21 cellular contexts compared by ENCODE assay signal in genomic region chr1:75812065-75812464, GRCh38. TPM values are rescaled to one million over a fixed set of nuclear protein-coding genes. Genes with fewer than 3 reads are reported as not detected.
DNase-seq lines count a peak whose midpoint lies in the region; ATAC-seq, FAIRE-seq and TF ChIP-seq lines count a peak whose summit lies in the region.
"Had no signal": no experiment of that assay in that cellular context is flagged by ENCODE, and none has a peak within 500 bp of the region (broad histone marks: within the 10 kb centered on the region; RNA-seq: fewer than 3 reads in every experiment).

No MANE protein-coding gene starts in this region.

- H3K9ac ChIP-seq in HepG2 (ENCODE audit: insufficient read depth, low read depth, low read length) = no peak overlapping the region
- H3K9ac ChIP-seq in endothelial cell of umbilical vein (replicated peaks; ENCODE audit: extremely low read depth, insufficient read depth, low read length) = no peak overlapping the region
- H3K9ac ChIP-seq: GM23248 had no signal

- H3K27me3 Mint-ChIP-seq in activated naive CD8-positive, alpha-beta T cell treated with anti-CD3 and anti-CD28 coated beads for 36 hours = no peaks in the 10 kb centered on the region
- H3K27me3 Mint-ChIP-seq: CD4-positive, alpha-beta memory T cell; IgD-negative memory B cell had no signal

- FAIRE-seq in HepG2 (lab: Jason Lieb, UNC) = no peak
- FAIRE-seq in endothelial cell of umbilical vein (lab: Jason Lieb, UNC) = no peak
- FAIRE-seq: GM12892, GM18507 had no signal

- H3K9me3 Mint-ChIP-seq in activated naive CD8-positive, alpha-beta T cell treated with anti-CD3 and anti-CD28 coated beads for 36 hours = no peaks in the 10 kb centered on the region
- H3K9me3 Mint-ChIP-seq: CD14-positive monocyte; CD4-positive, alpha-beta memory T cell; IgD-negative memory B cell had no signal

- H3K4me3 Mint-ChIP-seq in activated naive CD8-positive, alpha-beta T cell treated with anti-CD3 and anti-CD28 coated beads for 36 hours = no peak overlapping the region
- H3K4me3 Mint-ChIP-seq: CD14-positive monocyte; CD4-positive, alpha-beta memory T cell had no signal

- H4K20me1 ChIP-seq in HepG2 (ENCODE audit: insufficient read depth, low read length) (no peaks in the 10 kb centered on the region), endothelial cell of umbilical vein (replicated peaks; ENCODE audit: control insufficient read depth, extremely low read depth, insufficient read depth, low read length) (no peaks in the 10 kb centered on the region)

- H3K79me2 ChIP-seq in HepG2 (ENCODE audit: insufficient read depth, low read length) = no peaks in the 10 kb centered on the region
- H3K79me2 ChIP-seq in endothelial cell of umbilical vein (ENCODE audit: control insufficient read depth, insufficient read depth, low read length) = no peaks in the 10 kb centered on the region

- H3K36me3 ChIP-seq in HepG2 (replicated peaks in 1 of 2; ENCODE audit: control insufficient read depth in 1 of 2, insufficient read depth in 2 of 2, low read length in 2 of 2) (no peaks in the 10 kb centered on the region), right lobe of liver (no peaks in the 10 kb centered on the region), endothelial cell of umbilical vein (ENCODE audit: control insufficient read depth in 2 of 2, extremely low read depth in 1 of 2, insufficient read depth in 2 of 2, low read length in 2 of 2) (no peaks in the 10 kb centered on the region)
- H3K36me3 ChIP-seq: HAP-1 had no signal

- H2AFZ ChIP-seq in HepG2 (ENCODE audit: low read length) (no peak overlapping the region), endothelial cell of umbilical vein (ENCODE audit: low read depth, low read length) (no peak overlapping the region)
- H2AFZ ChIP-seq: GM23248 had no signal

- CTCF ChIA-PET in HepG2 (lab: Yijun Ruan, JAX; ENCODE audit: low intra/inter-chr PET ratio, low total read pairs) = no interaction called here
- CTCF ChIA-PET in endothelial cell of umbilical vein (lab: Charles Lee) = no interaction called here

- H3K27ac Mint-ChIP-seq in activated naive CD8-positive, alpha-beta T cell treated with anti-CD3 and anti-CD28 coated beads for 36 hours = no peak overlapping the region
- H3K27ac Mint-ChIP-seq: CD14-positive monocyte; CD4-positive, alpha-beta memory T cell; IgD-negative memory B cell had no signal

- H3K4me1 Mint-ChIP-seq in activated naive CD8-positive, alpha-beta T cell treated with anti-CD3 and anti-CD28 coated beads for 36 hours = no peaks in the 10 kb centered on the region
- H3K4me1 Mint-ChIP-seq: CD14-positive monocyte; CD4-positive, alpha-beta memory T cell; IgD-negative memory B cell had no signal

- no peak for TF ChIP-seq RAD21 in HepG2 (CRISPR knock-in tag; IDR thresholded peaks at IDR 0.05)

- TF ChIP-seq CTCF in HepG2 (CRISPR knock-in tag; IDR thresholded peaks at IDR 0.05) = no peak
- no peak for TF ChIP-seq CTCF in right lobe of liver (IDR thresholded peaks at IDR 0.05)
- TF ChIP-seq CTCF in LNCaP clone FGC (IDR thresholded peaks at IDR 0.05; ENCODE audit: control insufficient read depth, extremely low read depth, insufficient read depth) = no peak
- no peak for TF ChIP-seq CTCF in endothelial cell of umbilical vein (IDR thresholded peaks at IDR 0.05; ENCODE audit: extremely low read depth in 1 of 2, insufficient read depth in 1 of 2, low read depth in 1 of 2, low read length in 2 of 2)

- in situ Hi-C loops in HepG2 (cut with HindIII; ENCODE audit: extremely low pct_ligation_motif_present, low pct_unique_long_range_greater_than_20kb) = no loop called here

- intact Hi-C loops in HepG2 (cut with micrococcal nuclease; ENCODE audit: unreplicated experiment) = no loop called here
- intact Hi-C loops in right lobe of liver (cut with DNase I) = no loop called here
- intact Hi-C loops in endothelial cell of umbilical vein (cut with micrococcal nuclease) = no loop called here

- H3K4me1 ChIP-seq in HepG2 (ENCODE audit: insufficient read depth, low read length) = peaks cover 9% of the 10 kb centered on the region; the same call in 1 of the 2 replicates
- no peaks in the 10 kb centered on the region for H3K4me1 ChIP-seq in right lobe of liver
- peaks cover 9% of the 10 kb centered on the region for H3K4me1 ChIP-seq in endothelial cell of umbilical vein (ENCODE audit: control insufficient read depth, extremely low read depth, insufficient read depth, low read length)
- H3K4me1 ChIP-seq: HAP-1 had no signal

- DNase-seq in HepG2 (ENCODE audit: low spot score) = no peak
- DNase-seq in right lobe of liver = no peak
- peak; percentile 19 for DNase-seq in LNCaP clone FGC (ENCODE audit: low read depth)
- DNase-seq in endothelial cell of umbilical vein (ENCODE audit: low read depth, low spot score) = no peak
- DNase-seq in NCI-H1436 treated with DMSO at 0.1 percent for 48 hours (lab: John Stamatoyannopoulos, UW) = no peak
- no peak for DNase-seq in activated naive CD8-positive, alpha-beta T cell treated with anti-CD3 and anti-CD28 coated beads for 36 hours
- no peak for DNase-seq in epidermal melanocyte (ENCODE audit: insufficient read length, low spot score)
- DNase-seq: AML-193; CD4-positive, alpha-beta memory T cell; DMS153; DMS79; GDM1 had no signal

- H3K27ac ChIP-seq in HepG2 (ENCODE audit: extremely low read length, insufficient read depth, low read length) (no peak overlapping the region), right lobe of liver (no peak overlapping the region), endothelial cell of umbilical vein (ENCODE audit: insufficient read depth, low read depth, low read length) (no peak overlapping the region)
- H3K27ac ChIP-seq: GM23248, HL-60 had no signal

- BruUV-seq in HepG2 (replicated peaks; lab: Mats Ljungman, UMichigan) = no TSS peak
- BruUV-seq in endothelial cell of umbilical vein (replicated peaks; lab: Mats Ljungman, UMichigan) = no TSS peak

- no peaks in the 10 kb centered on the region for H3K27me3 ChIP-seq in HepG2 (ENCODE audit: control insufficient read depth in 1 of 2, insufficient read depth in 2 of 2, low read length in 2 of 2)
- H3K27me3 ChIP-seq in right lobe of liver = no peaks in the 10 kb centered on the region
- no peaks in the 10 kb centered on the region for H3K27me3 ChIP-seq in endothelial cell of umbilical vein (ENCODE audit: control insufficient read depth in 2 of 2, insufficient read depth in 2 of 2, low read length in 2 of 2)

- peak; percentile 74 for ATAC-seq in HepG2
- ATAC-seq in right lobe of liver = no peak

- H3K4me3 ChIP-seq in HepG2 (replicated peaks in 1 of 3; ENCODE audit: insufficient read depth in 1 of 3, low read depth in 2 of 3, low read length in 3 of 3) (no peak overlapping the region), right lobe of liver (no peak overlapping the region), LNCaP clone FGC (ENCODE audit: low read depth, low read length) (no peak overlapping the region), endothelial cell of umbilical vein (replicated peaks in 1 of 3; ENCODE audit: insufficient read depth in 1 of 3, low read depth in 1 of 3, low read length in 3 of 3) (no peak overlapping the region)
- H3K4me3 ChIP-seq: GM23248, HAP-1 had no signal

- H3K4me2 ChIP-seq in HepG2 (ENCODE audit: low read depth, low read length) (no peak overlapping the region), endothelial cell of umbilical vein (ENCODE audit: insufficient read depth, low read length) (peak overlapping the region; percentile 9)

- H3K36me3 Mint-ChIP-seq in activated naive CD8-positive, alpha-beta T cell treated with anti-CD3 and anti-CD28 coated beads for 36 hours = no peaks in the 10 kb centered on the region
- H3K36me3 Mint-ChIP-seq: CD4-positive, alpha-beta memory T cell had no signal

- TF ChIP-seq POLR2A in HepG2 (IDR thresholded peaks at IDR 0.05; ENCODE audit: insufficient read depth in 1 of 2, low read depth in 2 of 2, low read length in 2 of 2) = no peak
- TF ChIP-seq POLR2A in right lobe of liver (IDR thresholded peaks at IDR 0.05) = no peak
- no peak for TF ChIP-seq POLR2A in endothelial cell of umbilical vein (IDR thresholded peaks at IDR 0.05; ENCODE audit: low read depth, low read length)

- H3K9me3 ChIP-seq in HepG2 (ENCODE audit: low read length) (no peaks in the 10 kb centered on the region), right lobe of liver (no peaks in the 10 kb centered on the region), endothelial cell of umbilical vein (replicated peaks; ENCODE audit: control insufficient read depth, insufficient read depth, low read length) (no peaks in the 10 kb centered on the region)
- H3K9me3 ChIP-seq: HAP-1 had no signal

- 36% methylated on average over 3 of the region's 3 CpGs for WGBS in HepG2 (ENCODE audit: low lambda C conversion rate)
- 42% methylated on average over 1 of the region's 3 CpGs for WGBS in right lobe of liver (ENCODE audit: insufficient coverage, low coverage, low lambda C conversion rate, missing lambda C conversion rate)

- dilution Hi-C loops in endothelial cell of umbilical vein (cut with MboI; ENCODE audit: extremely low pct_ligation_motif_present, low sequenced_read_pairs) = no loop called here

- no peaks in the 10 kb centered on the region for H3K9me1 ChIP-seq in endothelial cell of umbilical vein (replicated peaks; ENCODE audit: control insufficient read depth, extremely low read depth, insufficient read depth, low read length)

- POLR2A ChIA-PET in HepG2 (lab: Yijun Ruan, JAX) = interaction anchor here (1.0 kb wide), 1 partner anchor 26 kb away, joined by 3 read pairs; the partner anchor contains the start of gene RABGGTB
- POLR2A ChIA-PET in endothelial cell of umbilical vein (lab: Charles Lee) = no interaction called here

- TF ChIP-seq EP300 in HepG2 (IDR thresholded peaks at IDR 0.05; ENCODE audit: low read depth in 2 of 2, low read length in 2 of 2) (no peak), HepG2 (CRISPR knock-in tag; IDR thresholded peaks at IDR 0.05; ENCODE audit: borderline replicate concordance) (no peak)

RNA-seq across cellular contexts. Expression of gene MSH4, which starts 15.4 kb away (rescaled TPM):
- total RNA-seq in HepG2 (2016; rRNA removed; fragmentation: Illumina TruSeq; extraction: Trizol) (0.09 TPM in 1 of 2 replicates, not detected in the other), right lobe of liver (under 1 TPM in 4 of 6 experiments, not detected in 2; 0.05 to 0.09 (median 0.08) TPM), endothelial cell of umbilical vein (0.09 and 0.29 TPM in 2 replicates)
- total RNA-seq in HepG2 (2016; cell fraction: cytosol; rRNA removed; fragmentation: Illumina TruSeq; extraction: Trizol; ENCODE audit: low read depth) = 0.10 TPM in 1 of 2 replicates, not detected in the other
- 0.13 TPM in 1 of 2 replicates, not detected in the other for total RNA-seq in HepG2 (2016; cell fraction: insoluble cytoplasmic fraction; rRNA removed; fragmentation: Illumina TruSeq; extraction: Trizol)
- 0.07 TPM in 1 of 2 replicates, not detected in the other for total RNA-seq in HepG2 (2016; cell fraction: membrane; rRNA removed; fragmentation: Illumina TruSeq; extraction: Trizol)
- 0.31 TPM in 2 replicates for total RNA-seq in HepG2 (2016; cell fraction: nucleus; rRNA removed; fragmentation: Illumina TruSeq; extraction: Trizol)
- polyA plus RNA-seq in HepG2 (2011; rRNA removed) (0.01 TPM in 2 replicates), endothelial cell of umbilical vein (0.01 TPM in 1 of 2 replicates, not detected in the other)
- polyA plus RNA-seq in HepG2 (2011; cell fraction: cytosol; rRNA removed) = not detected in 2 replicates
- polyA plus RNA-seq in HepG2 (2011; cell fraction: nucleus; rRNA removed) = 0.16 and 0.18 TPM in 2 replicates
- polyA plus RNA-seq in HepG2 (2012) = 0.05 TPM in 1 of 2 replicates, not detected in the other
- not detected in 2 replicates for polyA plus RNA-seq in HepG2 (2016; cell fraction: cytosol; fragmentation: Illumina TruSeq; extraction: Trizol; ENCODE audit: low read depth)
- polyA plus RNA-seq in HepG2 (2016; cell fraction: insoluble cytoplasmic fraction; fragmentation: Illumina TruSeq; extraction: Trizol; ENCODE audit: low read depth) = not detected in 2 replicates
- polyA plus RNA-seq in HepG2 (2016; cell fraction: membrane; fragmentation: Illumina TruSeq; extraction: Trizol; ENCODE audit: low read depth) = not detected in 2 replicates
- 0.14 TPM in 1 of 2 replicates, not detected in the other for polyA plus RNA-seq in HepG2 (2016; cell fraction: nucleus; fragmentation: Illumina TruSeq; extraction: Trizol; ENCODE audit: insufficient read depth, low read depth)
- 0.23 and 0.38 TPM in 2 replicates for polyA minus RNA-seq in HepG2 (2011; rRNA and poly(A)+ RNA removed; ENCODE audit: low replicate concordance)
- polyA minus RNA-seq in HepG2 (2011; cell fraction: cytosol; rRNA and poly(A)+ RNA removed) = not detected in 2 replicates
- polyA minus RNA-seq in HepG2 (2011; cell fraction: nucleus; rRNA and poly(A)+ RNA removed) = 0.75 and 0.77 TPM in 2 replicates
- 0.03 TPM in 1 of 2 replicates, not detected in the other for polyA plus RNA-seq in endothelial cell of umbilical vein (2011; cell fraction: cytosol; rRNA removed)
- polyA plus RNA-seq in endothelial cell of umbilical vein (2011; cell fraction: nucleus; rRNA removed) = 0.20 and 0.27 TPM in 2 replicates
- polyA plus RNA-seq in endothelial cell of umbilical vein (2012) = not detected in 2 replicates
- polyA minus RNA-seq in endothelial cell of umbilical vein = 0.07 TPM in 1 of 2 replicates, not detected in the other
- polyA minus RNA-seq in endothelial cell of umbilical vein (2011; cell fraction: cytosol; rRNA and poly(A)+ RNA removed) = not detected
- 0.53 and 0.58 TPM in 2 replicates for polyA minus RNA-seq in endothelial cell of umbilical vein (2011; cell fraction: nucleus; rRNA and poly(A)+ RNA removed)
- total RNA-seq in activated naive CD8-positive, alpha-beta T cell treated with anti-CD3 and anti-CD28 coated beads for 36 hours = under 1 TPM; 0.22 to 0.35 TPM
- total RNA-seq: GM23248, H4, HT1080 had no signal
- polyA plus RNA-seq: CD14-positive monocyte; CD4-positive, alpha-beta memory T cell had no signal

RNA-seq across cellular contexts. Expression of gene RABGGTB, which starts 26.0 kb away (rescaled TPM):
- total RNA-seq in HepG2 (2016; rRNA removed; fragmentation: Illumina TruSeq; extraction: Trizol) (269 and 290 TPM in 2 replicates), right lobe of liver (10 to 100 TPM; 34.1 to 47.8 (median 41.4) TPM), endothelial cell of umbilical vein (103 and 114 TPM in 2 replicates)
- 150 and 165 TPM in 2 replicates for total RNA-seq in HepG2 (2016; cell fraction: cytosol; rRNA removed; fragmentation: Illumina TruSeq; extraction: Trizol; ENCODE audit: low read depth)
- total RNA-seq in HepG2 (2016; cell fraction: insoluble cytoplasmic fraction; rRNA removed; fragmentation: Illumina TruSeq; extraction: Trizol) = 267 and 299 TPM in 2 replicates
- 228 and 296 TPM in 2 replicates for total RNA-seq in HepG2 (2016; cell fraction: membrane; rRNA removed; fragmentation: Illumina TruSeq; extraction: Trizol)
- total RNA-seq in HepG2 (2016; cell fraction: nucleus; rRNA removed; fragmentation: Illumina TruSeq; extraction: Trizol) = 387 and 419 TPM in 2 replicates
- polyA plus RNA-seq in HepG2 (2011; rRNA removed) (143 and 185 TPM in 2 replicates), endothelial cell of umbilical vein (51.4 and 78.2 TPM in 2 replicates)
- polyA plus RNA-seq in HepG2 (2011; cell fraction: cytosol; rRNA removed) = 47.2 and 79.1 TPM in 2 replicates
- polyA plus RNA-seq in HepG2 (2011; cell fraction: nucleus; rRNA removed) = 159 and 212 TPM in 2 replicates
- polyA plus RNA-seq in HepG2 (2012) = 171 and 217 TPM in 2 replicates
- polyA plus RNA-seq in HepG2 (2016; cell fraction: cytosol; fragmentation: Illumina TruSeq; extraction: Trizol; ENCODE audit: low read depth) = 48.5 and 55.9 TPM in 2 replicates
- 208 and 209 TPM in 2 replicates for polyA plus RNA-seq in HepG2 (2016; cell fraction: insoluble cytoplasmic fraction; fragmentation: Illumina TruSeq; extraction: Trizol; ENCODE audit: low read depth)
- 93.0 and 107 TPM in 2 replicates for polyA plus RNA-seq in HepG2 (2016; cell fraction: membrane; fragmentation: Illumina TruSeq; extraction: Trizol; ENCODE audit: low read depth)
- 517 and 535 TPM in 2 replicates for polyA plus RNA-seq in HepG2 (2016; cell fraction: nucleus; fragmentation: Illumina TruSeq; extraction: Trizol; ENCODE audit: insufficient read depth, low read depth)
- 74.7 and 135 TPM in 2 replicates for polyA minus RNA-seq in HepG2 (2011; rRNA and poly(A)+ RNA removed; ENCODE audit: low replicate concordance)
- 73.7 and 80.7 TPM in 2 replicates for polyA minus RNA-seq in HepG2 (2011; cell fraction: cytosol; rRNA and poly(A)+ RNA removed)
- 495 and 549 TPM in 2 replicates for polyA minus RNA-seq in HepG2 (2011; cell fraction: nucleus; rRNA and poly(A)+ RNA removed)
- polyA plus RNA-seq in endothelial cell of umbilical vein (2011; cell fraction: cytosol; rRNA removed) = 55.7 and 56.9 TPM in 2 replicates
- 237 and 375 TPM in 2 replicates for polyA plus RNA-seq in endothelial cell of umbilical vein (2011; cell fraction: nucleus; rRNA removed)
- polyA plus RNA-seq in endothelial cell of umbilical vein (2012) = 125 and 132 TPM in 2 replicates
- 97.6 and 132 TPM in 2 replicates for polyA minus RNA-seq in endothelial cell of umbilical vein
- polyA minus RNA-seq in endothelial cell of umbilical vein (2011; cell fraction: cytosol; rRNA and poly(A)+ RNA removed) = 72.2 TPM
- 180 and 255 TPM in 2 replicates for polyA minus RNA-seq in endothelial cell of umbilical vein (2011; cell fraction: nucleus; rRNA and poly(A)+ RNA removed)
- 100 to 1,000 TPM; 236 to 250 TPM for total RNA-seq in activated naive CD8-positive, alpha-beta T cell treated with anti-CD3 and anti-CD28 coated beads for 36 hours
